Comparison of ENCODE assay signal across 1 cellular context in genomic region chr9:132638240-132638639, GRCh38.
TF ChIP-seq lines count a peak whose summit lies in the region.

No MANE protein-coding gene starts in this region.

TF ChIP-seq in WTC11, 78 proteins besides CTCF, POLR2A, EP300 and RAD21 (continued from another document):
- TF ChIP-seq ESRRA (CRISPR knock-in tag; IDR thresholded peaks at IDR 0.05; ENCODE audit: borderline replicate concordance): no peak
- no peak for TF ChIP-seq E2F4 (CRISPR knock-in tag; IDR thresholded peaks at IDR 0.05; ENCODE audit: borderline replicate concordance, low read depth)
